Comparison of ENCODE assay signal across 9 cellular contexts in the genomic region with DNA sequence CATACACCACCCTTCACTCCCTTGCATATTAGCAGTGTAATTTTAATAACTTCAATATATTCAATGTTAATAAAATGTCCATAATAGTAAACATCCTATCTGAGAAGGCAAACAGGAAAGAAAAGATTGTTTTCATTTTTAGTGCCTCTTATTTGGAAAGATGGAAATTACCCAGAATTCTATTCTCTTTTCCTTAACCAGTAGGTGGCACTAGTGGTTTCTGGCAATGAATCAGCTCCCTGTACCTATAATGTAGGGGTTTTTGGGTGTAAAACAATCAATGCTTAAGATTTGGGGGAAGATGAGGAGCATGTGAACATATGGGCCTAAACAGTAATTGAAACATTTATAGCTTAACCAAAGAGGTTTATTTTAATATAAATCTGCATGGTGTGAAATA. TPM values are rescaled to one million over a fixed set of nuclear protein-coding genes. Genes with fewer than 3 reads are reported as not detected.
DNase-seq lines count a peak whose midpoint lies in the region; ATAC-seq and TF ChIP-seq lines count a peak whose summit lies in the region.
"Had no signal": no experiment of that assay in that cellular context is flagged by ENCODE, and none has a peak within 500 bp of the region (broad histone marks: within the 10 kb centered on the region; RNA-seq: fewer than 3 reads in every experiment).

No MANE protein-coding gene starts in this region.

- no peaks in the 10 kb centered on the region for H3K9me3 Mint-ChIP-seq in activated naive CD4-positive, alpha-beta T cell treated with anti-CD3 and anti-CD28 coated beads, Interleukin-2, amount 50 U/mL, for 72 hours
- H3K9me3 Mint-ChIP-seq: activated T-cell treated with anti-CD3 and anti-CD28 coated beads, Interleukin-2, amount 50 U/mL, for 24 hours had no signal

- H2AFZ ChIP-seq in GM23248 = peak overlapping the region; percentile 72

- no peaks in the 10 kb centered on the region for H3K27me3 ChIP-seq in AG04450 (ENCODE audit: control insufficient read depth, insufficient read depth, low read length)
- H3K27me3 ChIP-seq in GM23248 (replicated peaks; ENCODE audit: insufficient read depth) = no peaks in the 10 kb centered on the region
- H3K27me3 ChIP-seq in MG63 = no peaks in the 10 kb centered on the region

- DNase-seq in AG04450 (ENCODE audit: low read depth, low spot score) = no peak
- DNase-seq in GM23248 = peak; percentile 51
- DNase-seq in SW480 (ENCODE audit: low spot score) = peak; percentile 18
- DNase-seq in kidney glomerular epithelial cell (lab: John Stamatoyannopoulos, UW) = peak; percentile 31
- no peak for DNase-seq in MG63
- DNase-seq in stimulated activated CD8-positive, alpha-beta memory T cell treated with anti-CD3 and anti-CD28 coated beads, Interleukin-4, amount 100 ng/mL, for 48 hours = no peak
- DNase-seq in activated naive CD4-positive, alpha-beta T cell treated with anti-CD3 and anti-CD28 coated beads, Interleukin-2, amount 50 U/mL, for 72 hours (ENCODE audit: low spot score in 2 of 2) = no peak
- DNase-seq: activated T-cell treated with anti-CD3 and anti-CD28 coated beads, Interleukin-2, amount 50 U/mL, for 24 hours had no signal

- no peak overlapping the region for H3K9ac ChIP-seq in GM23248

- H3K4me3 ChIP-seq in AG04450 (ENCODE audit: low read depth, low read length) (no peak overlapping the region), GM23248 (no peak overlapping the region), MG63 (no peak overlapping the region)

- no peaks in the 10 kb centered on the region for H3K9me3 ChIP-seq in AG04450 (ENCODE audit: control insufficient read depth, insufficient read depth, low read length)
- H3K9me3 ChIP-seq in GM23248 (ENCODE audit: low read depth) = no peaks in the 10 kb centered on the region
- H3K9me3 ChIP-seq in MG63 = no peaks in the 10 kb centered on the region

- in situ Hi-C loops in GM23248 (cut with MboI) = no loop called here

- peak; percentile 64 for TF ChIP-seq CTCF in AG04450 (IDR thresholded peaks at IDR 0.05; ENCODE audit: low read depth, low read length)

- H3K79me2 ChIP-seq in GM23248 (ENCODE audit: insufficient read depth) = no peaks in the 10 kb centered on the region

- CTCF ChIA-PET in AG04450 (lab: Charles Lee) = interaction anchor here (0.6 to 3.7 kb wide), 26 partner anchors 9 to 518 kb away, joined by 3 to 24 read pairs (median 4); no protein-coding TSS in a partner anchor

- no peak overlapping the region for H3K4me2 ChIP-seq in GM23248 (ENCODE audit: unreplicated experiment)

- no peaks in the 10 kb centered on the region for H3K9me2 ChIP-seq in GM23248 (ENCODE audit: insufficient read depth)

- H3K36me3 Mint-ChIP-seq in activated naive CD4-positive, alpha-beta T cell treated with anti-CD3 and anti-CD28 coated beads, Interleukin-2, amount 50 U/mL, for 72 hours = no peaks in the 10 kb centered on the region

- ATAC-seq in activated naive CD4-positive, alpha-beta T cell treated with anti-CD3 and anti-CD28 coated beads, Interleukin-2, amount 50 U/mL, for 72 hours = no peak
- no peak for ATAC-seq in GM21717 (IDR thresholded peaks at IDR 0.05; ENCODE audit: unreplicated experiment)

- 0 out of 2 replicates have a peak, but pooled peaks cover 5% of the 10 kb centered on the region for H3K4me1 ChIP-seq in GM23248 (ENCODE audit: insufficient read depth)

- POLR2A ChIA-PET in AG04450 (lab: Yijun Ruan, JAX) = interaction anchor here (0.5 kb wide), 1 partner anchor 9 kb away, joined by 4 read pairs; no protein-coding TSS in a partner anchor

- no peak overlapping the region for H3K27ac Mint-ChIP-seq in activated naive CD4-positive, alpha-beta T cell treated with anti-CD3 and anti-CD28 coated beads, Interleukin-2, amount 50 U/mL, for 72 hours
- H3K27ac Mint-ChIP-seq: activated T-cell treated with anti-CD3 and anti-CD28 coated beads, Interleukin-2, amount 50 U/mL, for 24 hours had no signal

- no peak overlapping the region for H3K27ac ChIP-seq in AG04450 (ENCODE audit: low read depth, low read length)
- H3K27ac ChIP-seq in GM23248 = no peak overlapping the region

- H3K36me3 ChIP-seq in GM23248 (ENCODE audit: low read depth) (no peaks in the 10 kb centered on the region), MG63 (no peaks in the 10 kb centered on the region)

- no peaks in the 10 kb centered on the region for H4K20me1 ChIP-seq in GM23248 (ENCODE audit: insufficient read depth)

- H3F3A ChIP-seq in GM23248 (ENCODE audit: insufficient read depth) = 0 out of 2 replicates have a peak, but pooled peaks cover 4% of the 10 kb centered on the region

RNA-seq across cellular contexts. Expression of a gene that starts 5.7 kb away (rescaled TPM):
- polyA plus RNA-seq in AG04450 (2011; rRNA removed) (7.9 and 10.7 TPM in 2 replicates), GM23248 (2016; fragmentation: Nextera tagmentation; extraction: Ambion mirVana) (0.86 and 1.1 TPM in 2 replicates)
- polyA minus RNA-seq in AG04450 (2011; rRNA and poly(A)+ RNA removed) = 8.9 and 14.4 TPM in 2 replicates
- 1.4 TPM in 2 replicates for total RNA-seq in GM23248 (2014; rRNA removed; shearing (Covaris generic))
- total RNA-seq in MG63 (2014; rRNA removed; shearing (Covaris generic); ENCODE audit: low replicate concordance) = 1.0 and 14.1 TPM in 2 replicates
- total RNA-seq in activated naive CD4-positive, alpha-beta T cell treated with anti-CD3 and anti-CD28 coated beads, Interleukin-2, amount 50 U/mL, for 72 hours = not detected

Comparison
In these comparisons a context has a peak if more than half of its experiments do, and no peak if none do; other contexts are left out.
1. DNase-seq: peak in GM23248 (single experiment), SW480 (single experiment) and kidney glomerular epithelial cell (single experiment); none in AG04450 (single experiment), MG63 (single experiment), stimulated activated CD8-positive, alpha-beta memory T cell treated with anti-CD3 and anti-CD28 coated beads, Interleukin-4, amount 100 ng/mL, for 48 hours (single experiment) and activated naive CD4-positive, alpha-beta T cell treated with anti-CD3 and anti-CD28 coated beads, Interleukin-2, amount 50 U/mL, for 72 hours (0 of 2).